8 cellular contexts compared by ENCODE assay signal in genomic region chr1:224340711-224341384, GRCh38.
DNase-seq lines count a peak whose midpoint lies in the region; ATAC-seq and TF ChIP-seq lines count a peak whose summit lies in the region.

No MANE protein-coding gene starts in this region.

- H3K27ac ChIP-seq in 22Rv1, result peak overlapping the region; percentile 71
- H3K27ac ChIP-seq in iPS-20b (ENCODE audit: low read length), result peak overlapping the region; percentile 40

- H3K9me3 Mint-ChIP-seq in activated naive CD8-positive, alpha-beta T cell (ENCODE audit: low read depth), result no peaks in the 10 kb centered on the region

- peaks cover 4% of the 10 kb centered on the region for H3K36me3 Mint-ChIP-seq in activated naive CD8-positive, alpha-beta T cell

- H3K27me3 ChIP-seq in iPS-20b (ENCODE audit: insufficient read depth, low read length), result no peaks in the 10 kb centered on the region

- no peak overlapping the region for H3K27ac Mint-ChIP-seq in activated naive CD8-positive, alpha-beta T cell

- no peak for TF ChIP-seq CTCF in 22Rv1 (IDR thresholded peaks at IDR 0.05)

- peaks cover 30% of the 10 kb centered on the region for H3K9me3 ChIP-seq in iPS-20b (ENCODE audit: insufficient read depth, low read depth, low read length)

- H3K4me3 ChIP-seq in iPS-20b (ENCODE audit: low read length), result peak overlapping the region; percentile 56

- ATAC-seq in GM19351 (IDR thresholded peaks at IDR 0.05; ENCODE audit: unreplicated experiment) (peak; percentile 66), HG03108 (IDR thresholded peaks at IDR 0.05; ENCODE audit: unreplicated experiment) (no peak)

- peak overlapping the region; percentile 84 for H3K9ac ChIP-seq in iPS-20b (ENCODE audit: low read depth, low read length)

- DNase-seq in NCI-H69 (lab: John Stamatoyannopoulos, UW) (peak; percentile 66), NCI-H2107 (lab: John Stamatoyannopoulos, UW) (no peak)
- peak; percentile 52 for DNase-seq in stimulated activated CD4-positive, alpha-beta T cell treated with anti-CD3 and anti-CD28 coated beads, Interleukin-15, amount 100 ng/mL, for 24 hours

- peaks cover 8% of the 10 kb centered on the region for H3K4me1 ChIP-seq in iPS-20b (ENCODE audit: insufficient read depth, low read length)

- H3K36me3 ChIP-seq in iPS-20b (ENCODE audit: insufficient read depth, low read depth, low read length), result no peaks in the 10 kb centered on the region; the same call in 1 of the 2 replicates

- peaks cover 3% of the 10 kb centered on the region for H3K4me1 Mint-ChIP-seq in activated naive CD8-positive, alpha-beta T cell (ENCODE audit: low read depth)

- no peaks in the 10 kb centered on the region for H3K27me3 Mint-ChIP-seq in activated naive CD8-positive, alpha-beta T cell

- peak overlapping the region; percentile 72 for H3K4me3 Mint-ChIP-seq in activated naive CD8-positive, alpha-beta T cell
